In the genomic region with DNA sequence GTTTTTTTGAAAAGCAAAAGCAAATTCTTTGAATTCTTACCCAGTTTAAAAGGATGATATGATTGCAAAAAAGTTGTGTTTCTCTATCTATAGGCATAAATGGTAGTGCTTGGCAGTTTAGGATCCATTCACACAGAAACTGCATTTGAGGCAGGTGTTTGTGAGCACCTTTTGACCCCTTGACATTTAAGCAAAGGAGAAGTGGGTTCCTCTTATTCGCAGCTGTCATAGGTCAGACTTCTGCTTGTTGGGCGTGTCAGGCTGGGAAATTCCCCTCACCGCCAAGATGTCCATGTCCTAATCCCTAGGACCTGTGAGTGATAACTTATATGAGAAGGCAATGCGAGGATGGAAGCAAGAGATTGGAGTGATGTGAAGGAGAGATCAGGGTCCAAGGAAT, we compare ENCODE assay signal across 36 cellular contexts.
"Had no signal": no experiment of that assay in that cellular context is flagged by ENCODE, and none has a peak within 500 bp of the region (broad histone marks: within the 10 kb centered on the region; RNA-seq: fewer than 3 reads in every experiment).

No MANE protein-coding gene starts in this region.

- H3K27me3 ChIP-seq: adrenal gland, breast epithelium, cardiac muscle cell, colonic mucosa had no signal

- H3K9me3 Mint-ChIP-seq: activated B cell treated with CpG ODN at 0.5 μM for 24 hours; activated CD8-positive, alpha-beta T cell treated with anti-CD3 and anti-CD28 coated beads for 36 hours; activated naive CD4-positive, alpha-beta T cell treated with anti-CD3 and anti-CD28 coated beads for 36 hours; activated naive CD4-positive, alpha-beta T cell treated with anti-CD3 and anti-CD28 coated beads, Interleukin-2, amount 50 U/mL, for 24 hours; activated naive CD8-positive, alpha-beta T cell treated with anti-CD3 and anti-CD28 coated beads for 36 hours; activated naive CD8-positive, alpha-beta T cell treated with anti-CD3 and anti-CD28 coated beads, Interleukin-2, amount 50 U/mL, for 24 hours; activated T-helper 1 cell treated with anti-CD3 and anti-CD28 coated beads, Interleukin-12 subunit alpha, Interleukin-12 subunit beta, Interleukin-2, Interleukin-4 antibody, amounts not matched to agents 30 ng/mL and 10 ng/mL and 1 ng/mL, durations not matched to agents 14 hours and 24 hours and 36 hours; activated T-helper 2 cell treated with anti-CD3 and anti-CD28 coated beads, Interferon-gamma antibody, Interleukin-2, Interleukin-4, amounts not matched to agents 10 μg/mL and 5 μg/mL and 100 μg/mL, durations not matched to agents 14 hours and 24 hours and 36 hours; endodermal cell; T-helper 2 cell treated with Interferon-gamma antibody and Interleukin-4, amounts not matched to agents 5 μg/mL and 100 μg/mL, for 36 hours had no signal

- H3K4me1 Mint-ChIP-seq: activated B cell treated with CpG ODN at 0.5 μM for 24 hours; activated naive CD4-positive, alpha-beta T cell treated with anti-CD3 and anti-CD28 coated beads, Interleukin-2, amount 50 U/mL, for 24 hours; activated naive CD8-positive, alpha-beta T cell treated with anti-CD3 and anti-CD28 coated beads for 36 hours; activated naive CD8-positive, alpha-beta T cell treated with anti-CD3 and anti-CD28 coated beads, Interleukin-2, amount 50 U/mL, for 24 hours; T-helper 17 cell had no signal

- H3K27ac Mint-ChIP-seq: activated B cell treated with CpG ODN at 0.5 μM for 24 hours; activated CD8-positive, alpha-beta T cell treated with anti-CD3 and anti-CD28 coated beads for 36 hours; activated naive CD4-positive, alpha-beta T cell treated with anti-CD3 and anti-CD28 coated beads for 36 hours; activated naive CD4-positive, alpha-beta T cell treated with anti-CD3 and anti-CD28 coated beads, Interleukin-2, amount 50 U/mL, for 24 hours; activated naive CD8-positive, alpha-beta T cell treated with anti-CD3 and anti-CD28 coated beads for 36 hours; activated naive CD8-positive, alpha-beta T cell treated with anti-CD3 and anti-CD28 coated beads, Interleukin-2, amount 50 U/mL, for 24 hours; activated T-helper 1 cell treated with anti-CD3 and anti-CD28 coated beads, Interleukin-12 subunit alpha, Interleukin-12 subunit beta, Interleukin-2, Interleukin-4 antibody, amounts not matched to agents 30 ng/mL and 10 ng/mL and 1 ng/mL, durations not matched to agents 14 hours and 24 hours and 36 hours; activated T-helper 2 cell treated with anti-CD3 and anti-CD28 coated beads, Interferon-gamma antibody, Interleukin-2, Interleukin-4, amounts not matched to agents 10 μg/mL and 5 μg/mL and 100 μg/mL, durations not matched to agents 14 hours and 24 hours and 36 hours; brain; endodermal cell; T-helper 17 cell; T-helper 2 cell treated with Interferon-gamma antibody and Interleukin-4, amounts not matched to agents 5 μg/mL and 100 μg/mL, for 36 hours had no signal

- DNase-seq: activated B cell treated with CpG ODN at 0.5 μM for 24 hours; activated CD4-positive, alpha-beta T cell treated with anti-CD3 and anti-CD28 coated beads for 48 hours; activated CD4-positive, alpha-beta T cell treated with anti-CD3 and anti-CD28 coated beads, Interleukin-2, amount 50 U/mL, for 1 hour; activated CD4-positive, alpha-beta T cell treated with anti-CD3 and anti-CD28 coated beads, Interleukin-2, amount 50 U/mL, for 48 hours; activated CD8-positive, alpha-beta memory T cell treated with anti-CD3 and anti-CD28 coated beads for 24 hours; activated CD8-positive, alpha-beta T cell treated with anti-CD3 and anti-CD28 coated beads for 36 hours; activated effector memory CD4-positive, alpha-beta T cell treated with anti-CD3 and anti-CD28 coated beads, Interleukin-2, amount 50 U/mL, for 16 hours; activated naive CD4-positive, alpha-beta T cell treated with anti-CD3 and anti-CD28 coated beads for 36 hours; activated naive CD8-positive, alpha-beta T cell treated with anti-CD3 and anti-CD28 coated beads for 36 hours; activated naive CD8-positive, alpha-beta T cell treated with anti-CD3 and anti-CD28 coated beads, Interleukin-2, amount 50 U/mL, for 24 hours; activated T-cell treated with anti-CD3 and anti-CD28 coated beads, Interleukin-2, amount 50 U/mL, for 48 hours; adrenal gland; amygdala; aorta; central memory CD4-positive, alpha-beta T cell; cerebellar nuclear complex; colonic mucosa; effector memory CD4-positive, alpha-beta T cell; endodermal cell; foreskin fibroblast; glutamatergic neuron; heart left ventricle; T-helper 1 cell; T-helper 17 cell; T1000; WERI-Rb-1 had no signal

- FAIRE-seq: frontal cortex had no signal

- H3K27me3 Mint-ChIP-seq: activated CD8-positive, alpha-beta T cell treated with anti-CD3 and anti-CD28 coated beads for 36 hours had no signal

- ATAC-seq: activated CD4-positive, CD25-positive, alpha-beta regulatory T cell treated with anti-CD3 and anti-CD28 coated beads, Interleukin-2, amount 50 U/mL, for 24 hours; activated CD8-positive, alpha-beta T cell treated with anti-CD3 and anti-CD28 coated beads for 36 hours; activated naive CD8-positive, alpha-beta T cell treated with anti-CD3 and anti-CD28 coated beads, Interleukin-2, amount 50 U/mL, for 24 hours; esophagus mucosa; heart left ventricle; T-helper 17 cell had no signal

- H3K27ac ChIP-seq: adrenal gland, breast epithelium, cardiac muscle cell, colonic mucosa, heart left ventricle, WERI-Rb-1 had no signal

- H3K4me3 Mint-ChIP-seq: activated B cell treated with CpG ODN at 0.5 μM for 24 hours; activated CD8-positive, alpha-beta T cell treated with anti-CD3 and anti-CD28 coated beads for 36 hours; activated naive CD4-positive, alpha-beta T cell treated with anti-CD3 and anti-CD28 coated beads for 36 hours; activated naive CD4-positive, alpha-beta T cell treated with anti-CD3 and anti-CD28 coated beads, Interleukin-2, amount 50 U/mL, for 24 hours; activated naive CD8-positive, alpha-beta T cell treated with anti-CD3 and anti-CD28 coated beads for 36 hours; activated naive CD8-positive, alpha-beta T cell treated with anti-CD3 and anti-CD28 coated beads, Interleukin-2, amount 50 U/mL, for 24 hours; activated T-helper 1 cell treated with anti-CD3 and anti-CD28 coated beads, Interleukin-12 subunit alpha, Interleukin-12 subunit beta, Interleukin-2, Interleukin-4 antibody, amounts not matched to agents 30 ng/mL and 10 ng/mL and 1 ng/mL, durations not matched to agents 14 hours and 24 hours and 36 hours; brain; endodermal cell; T-helper 17 cell; T-helper 2 cell treated with Interferon-gamma antibody and Interleukin-4, amounts not matched to agents 5 μg/mL and 100 μg/mL, for 36 hours had no signal

- H3K4me3 ChIP-seq: adrenal gland, breast epithelium, cardiac muscle cell, colonic mucosa, heart left ventricle had no signal

- H3K4me1 ChIP-seq: adrenal gland, breast epithelium, colonic mucosa, heart left ventricle had no signal

- H3K9me3 ChIP-seq: adrenal gland, breast epithelium, colonic mucosa, heart left ventricle had no signal

- H3K36me3 Mint-ChIP-seq: activated naive CD4-positive, alpha-beta T cell treated with anti-CD3 and anti-CD28 coated beads, Interleukin-2, amount 50 U/mL, for 24 hours; activated naive CD8-positive, alpha-beta T cell treated with anti-CD3 and anti-CD28 coated beads for 36 hours had no signal

- H3K36me3 ChIP-seq: adrenal gland, breast epithelium, cardiac muscle cell, colonic mucosa, heart left ventricle, WERI-Rb-1 had no signal
